30 cellular contexts compared by ENCODE assay signal in genomic region chr11:44791546-44791945, GRCh38.
"Had no signal": no experiment of that assay in that cellular context is flagged by ENCODE, and none has a peak within 500 bp of the region (broad histone marks: within the 10 kb centered on the region; RNA-seq: fewer than 3 reads in every experiment).

No MANE protein-coding gene starts in this region.

- H3K4me3 ChIP-seq: heart left ventricle, left lung, lower lobe of right lung, pancreas, psoas muscle, right lobe of liver, smooth muscle cell, stomach, testis, thyroid gland, upper lobe of right lung had no signal

- H3K27me3 ChIP-seq: heart left ventricle, left lung, pancreas, right lobe of liver, testis, thyroid gland, upper lobe of right lung had no signal

- H3K9me3 ChIP-seq: heart left ventricle, left lung, lower lobe of right lung, pancreas, psoas muscle, right lobe of liver, stomach, testis, thyroid gland, upper lobe of right lung had no signal

- H3K4me1 ChIP-seq: left lung, pancreas, psoas muscle, right lobe of liver, testis, upper lobe of right lung had no signal

- DNase-seq: heart left ventricle; hypothalamus; immature natural killer cell; kidney; left colon; lower lobe of right lung; mammary epithelial cell; mesenchymal stem cell; naive B cell; natural killer cell; nephron progenitor cell; nucleus accumbens; pancreas; psoas muscle; right lobe of liver; stimulated activated CD4-positive, alpha-beta T cell treated with anti-CD3 and anti-CD28 coated beads, Interleukin-12 subunit alpha, Interleukin-12 subunit beta, amount 100 ng/mL, for 4 hours; stimulated activated CD4-positive, alpha-beta T cell treated with anti-CD3 and anti-CD28 coated beads, Interleukin-15, amount 100 ng/mL, for 24 hours; stimulated activated CD4-positive, alpha-beta T cell treated with anti-CD3 and anti-CD28 coated beads, Interleukin-2, amount 100 ng/mL, for 24 hours; stimulated activated CD4-positive, alpha-beta T cell treated with anti-CD3 and anti-CD28 coated beads, Interleukin-4, amount 100 ng/mL, for 1 hour; stimulated activated naive B cell treated with anti-CD40 and anti-IgM and Interleukin-4, amounts not matched to agents 10 μg/mL and 1 μg/mL and 100 μg/mL, for 72 hours; stimulated activated naive CD8-positive, alpha-beta T cell treated with anti-CD3 and anti-CD28 coated beads, Interleukin-15, Interleukin-2, amounts not matched to agents 100 U/mL and 50 U/mL, for 24 hours; stomach; testis; thyroid gland; trophoblast cell; upper lobe of right lung had no signal

- H3K4me2 ChIP-seq: smooth muscle cell had no signal

- H3K36me3 ChIP-seq: left lung, lower lobe of right lung, pancreas, right lobe of liver, stomach, thyroid gland, upper lobe of right lung had no signal

- H3K27ac ChIP-seq: heart left ventricle, left lung, lower lobe of right lung, pancreas, psoas muscle, right lobe of liver, stomach, testis, thyroid gland, upper lobe of right lung had no signal

- FAIRE-seq: islet of Langerhans, kidney, pancreas, urothelium cell line had no signal
